Comparison of ENCODE assay signal across 8 cellular contexts in the genomic region with DNA sequence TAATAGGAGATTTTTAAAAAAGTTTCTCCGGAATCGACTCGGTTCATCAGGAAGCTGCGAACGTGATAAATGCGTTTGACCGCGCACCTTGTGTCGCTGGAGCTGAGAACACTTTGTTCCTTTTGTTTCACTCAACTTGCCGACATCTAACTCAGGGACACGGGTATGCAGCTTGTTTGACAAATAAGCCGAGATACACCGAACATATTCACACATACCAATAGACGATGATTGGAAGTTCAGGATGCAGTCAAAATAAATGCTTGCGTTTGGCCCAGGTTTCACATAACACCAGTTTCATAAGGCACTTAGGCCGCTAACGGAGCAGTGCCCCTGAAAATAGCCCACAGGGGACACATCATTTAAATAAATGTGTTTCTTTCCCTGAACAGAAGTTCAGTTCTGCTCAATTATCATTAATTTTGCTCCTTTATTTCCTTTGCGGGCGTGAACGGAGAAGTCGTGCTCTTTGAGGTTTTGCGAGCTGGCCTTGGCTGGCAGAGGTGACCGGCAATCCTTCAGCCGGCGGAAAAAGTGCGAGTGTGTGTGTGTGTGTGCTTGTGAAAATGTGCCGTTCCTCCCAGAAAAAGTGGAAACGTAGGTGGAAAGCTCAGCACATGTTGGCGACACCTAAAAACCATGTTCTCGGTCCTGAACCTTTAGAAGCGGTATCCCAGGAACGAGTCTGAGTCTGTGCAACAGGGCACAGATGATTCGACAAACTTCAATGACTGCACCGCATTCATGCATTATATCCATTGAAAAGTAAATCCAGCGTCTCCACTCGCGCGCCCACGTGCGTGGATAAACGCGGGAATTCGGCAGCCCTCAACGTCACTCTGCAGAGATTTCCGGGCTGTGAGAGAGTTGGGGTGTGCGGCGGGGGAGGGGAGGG. TPM values are rescaled to one million over a fixed set of nuclear protein-coding genes. Genes with fewer than 3 reads are reported as not detected.
DNase-seq lines count a peak whose midpoint lies in the region; ATAC-seq lines count a peak whose summit lies in the region.
"Had no signal": no experiment of that assay in that cellular context is flagged by ENCODE, and none has a peak within 500 bp of the region (broad histone marks: within the 10 kb centered on the region; RNA-seq: fewer than 3 reads in every experiment).

No MANE protein-coding gene starts in this region.

- peaks cover 31 to 33% (median 33%) of the 10 kb centered on the region in 3 donors for H3K4me1 Mint-ChIP-seq in T-cell
- H3K4me1 Mint-ChIP-seq in stimulated activated naive CD8-positive, alpha-beta T cell treated with anti-CD3 and anti-CD28 coated beads, Interleukin-15, Interleukin-2, amounts not matched to agents 100 ng/mL and 50 ng/mL, for 24 hours (ENCODE audit: low read depth) = peaks cover 33% of the 10 kb centered on the region

- no peak overlapping the region for H3K9ac ChIP-seq in iPS-15b (ENCODE audit: low read depth, low read length)

- peaks cover 41 to 71% of the 10 kb centered on the region in 2 donors for H3K27me3 Mint-ChIP-seq in T-cell
- H3K27me3 Mint-ChIP-seq in stimulated activated naive CD8-positive, alpha-beta T cell treated with anti-CD3 and anti-CD28 coated beads, Interleukin-15, Interleukin-2, amounts not matched to agents 100 ng/mL and 50 ng/mL, for 24 hours = peaks cover 73% of the 10 kb centered on the region

- H3K36me3 Mint-ChIP-seq in T-cell = no peaks in the 10 kb centered on the region
- no peaks in the 10 kb centered on the region for H3K36me3 Mint-ChIP-seq in stimulated activated naive CD8-positive, alpha-beta T cell treated with anti-CD3 and anti-CD28 coated beads, Interleukin-15, Interleukin-2, amounts not matched to agents 100 ng/mL and 50 ng/mL, for 24 hours (ENCODE audit: low read depth)

- CTCF ChIA-PET in T-cell (lab: Charles Lee) = interaction anchor here in 1 of 2 donors (0.6 kb wide), 1 partner anchor 116 kb away, joined by 3 read pairs; no protein-coding TSS in a partner anchor

- H3K27ac Mint-ChIP-seq in T-cell = peak overlapping the region in 1 of 2 donors; percentile 36
- peak overlapping the region; percentile 11 for H3K27ac Mint-ChIP-seq in stimulated activated naive CD8-positive, alpha-beta T cell treated with anti-CD3 and anti-CD28 coated beads, Interleukin-15, Interleukin-2, amounts not matched to agents 100 ng/mL and 50 ng/mL, for 24 hours

- peak overlapping the region; percentile 70 to 80 (median 77) for H3K4me3 Mint-ChIP-seq in T-cell
- H3K4me3 Mint-ChIP-seq in stimulated activated naive CD8-positive, alpha-beta T cell treated with anti-CD3 and anti-CD28 coated beads, Interleukin-15, Interleukin-2, amounts not matched to agents 100 ng/mL and 50 ng/mL, for 24 hours = peak overlapping the region; percentile 74

- ATAC-seq in GM21390 (IDR thresholded peaks at IDR 0.05; ENCODE audit: unreplicated experiment) = peak; percentile 12
- peak in 3 of 4 experiments; percentile 10 to 26 (median 21) for ATAC-seq in T-cell (replicated peaks in 1 of 4)
- ATAC-seq in HG02571 (IDR thresholded peaks at IDR 0.05; ENCODE audit: unreplicated experiment) = no peak

- peaks cover 10% of the 10 kb centered on the region for H3K4me1 ChIP-seq in iPS-15b (ENCODE audit: control insufficient read depth, insufficient read depth, low read length)

- H3K9me3 ChIP-seq in iPS-15b (ENCODE audit: control insufficient read depth, insufficient read depth, low read length) = no peaks in the 10 kb centered on the region

- H3K27me3 ChIP-seq in iPS-15b (ENCODE audit: control insufficient read depth, insufficient read depth, low read length) = peaks cover 75% of the 10 kb centered on the region

- POLR2A ChIA-PET in T-cell (lab: Charles Lee) = no interaction called here

- H3K9me3 Mint-ChIP-seq in T-cell = no peaks in the 10 kb centered on the region
- H3K9me3 Mint-ChIP-seq in stimulated activated naive CD8-positive, alpha-beta T cell treated with anti-CD3 and anti-CD28 coated beads, Interleukin-15, Interleukin-2, amounts not matched to agents 100 ng/mL and 50 ng/mL, for 24 hours = no peaks in the 10 kb centered on the region

- no peaks in the 10 kb centered on the region for H3K36me3 ChIP-seq in iPS-15b (ENCODE audit: control insufficient read depth, insufficient read depth, low read length)

- H3K4me3 ChIP-seq in iPS-15b (ENCODE audit: low read depth, low read length) = peak overlapping the region; percentile 30

- DNase-seq in T-cell = no peak
- no peak for DNase-seq in mesenteric fat pad (ENCODE audit: low spot score)
- no peak for DNase-seq in dedifferentiated amniotic fluid mesenchymal stem cell (ENCODE audit: extremely low spot score)

RNA-seq across cellular contexts. Expression of gene SHISA3, which starts 0.7 kb away (rescaled TPM):
- total RNA-seq in T-cell = under 1 TPM in 1 of 5 donors, not detected in 4; 0.35 TPM
- total RNA-seq in mesenteric fat pad = 0.48 TPM
- total RNA-seq: fibroblast of villous mesenchyme had no signal
